8 cellular contexts compared by ENCODE assay signal in the genomic region with DNA sequence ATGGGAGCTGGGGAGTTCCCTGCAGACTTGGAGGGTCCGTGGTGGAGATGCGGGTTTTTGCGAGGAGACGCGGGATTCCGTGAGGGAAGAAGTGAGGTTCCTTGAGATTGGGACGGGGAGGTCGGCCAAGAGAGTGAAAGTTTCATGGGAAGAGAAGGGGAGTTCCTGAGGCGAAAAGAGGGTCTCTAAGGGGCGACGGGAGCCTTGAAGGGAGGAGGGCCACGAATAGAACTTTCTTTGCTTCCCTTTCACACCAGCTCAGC. TPM values are rescaled to one million over a fixed set of nuclear protein-coding genes. Genes with fewer than 3 reads are reported as not detected.
A peak's percentile ranks its signal among the peaks of the same experiment; 100 is the strongest.
DNase-seq lines count a peak whose midpoint lies in the region; ATAC-seq, FAIRE-seq and TF ChIP-seq lines count a peak whose summit lies in the region.

No MANE protein-coding gene starts in this region.

- no peak for TF ChIP-seq CTCF in CD4-positive, alpha-beta T cell (IDR thresholded peaks at IDR 0.05)
- TF ChIP-seq CTCF in OCI-LY1 (IDR thresholded peaks at IDR 0.05; ENCODE audit: low read length) = no peak
- no peak for TF ChIP-seq CTCF in H1 (IDR thresholded peaks at IDR 0.05; ENCODE audit: control extremely low read depth in 1 of 3, insufficient read depth in 1 of 3, low read depth in 1 of 3, low read length in 3 of 3)
- TF ChIP-seq CTCF in neural progenitor cell (IDR thresholded peaks at IDR 0.05) = no peak

- no peak overlapping the region; the same call in 1 of the 2 replicates for H3K18ac ChIP-seq in H1 (ENCODE audit: extremely low read depth, low read length)

- H3K36me3 ChIP-seq in OCI-LY1 (ENCODE audit: insufficient read depth, low read length) = no peaks in the 10 kb centered on the region
- no peaks in the 10 kb centered on the region for H3K36me3 ChIP-seq in H1 (ENCODE audit: control insufficient read depth in 2 of 4, insufficient read depth in 4 of 4, low read length in 3 of 4)
- no peaks in the 10 kb centered on the region for H3K36me3 ChIP-seq in neural progenitor cell

- H4K20me1 ChIP-seq in OCI-LY1 (ENCODE audit: insufficient read depth, low read length) (no peaks in the 10 kb centered on the region), H1 (replicated peaks in 1 of 2; ENCODE audit: control insufficient read depth in 1 of 2, insufficient read depth in 2 of 2, low read length in 2 of 2) (peaks cover 0 to 3% of the 10 kb centered on the region in 2 experiments), neural progenitor cell (ENCODE audit: low read depth) (no peaks in the 10 kb centered on the region)

- no peak overlapping the region for H2BK20ac ChIP-seq in H1 (ENCODE audit: low read length)

- H3K79me2 ChIP-seq in OCI-LY1 (ENCODE audit: insufficient read depth, low read length) (no peaks in the 10 kb centered on the region), H1 (ENCODE audit: control insufficient read depth in 1 of 2, insufficient read depth in 2 of 2, low read length in 2 of 2) (peaks cover 0 to 4% of the 10 kb centered on the region in 2 experiments; a peak in 1 of 4 replicates), neural progenitor cell (ENCODE audit: low read depth) (peaks cover 6% of the 10 kb centered on the region)

- H3K4me3 ChIP-seq in OCI-LY1 (ENCODE audit: low read depth, low read length, poor library complexity, severe bottlenecking) = peak overlapping the region; percentile 61
- peak overlapping the region; percentile 68 to 98 (median 76) for H3K4me3 ChIP-seq in H1 (ENCODE audit: extremely low read depth in 1 of 4, insufficient read depth in 2 of 4, low read depth in 3 of 4, low read length in 4 of 4)
- peak overlapping the region; percentile 89 for H3K4me3 ChIP-seq in neural progenitor cell

- H2AK5ac ChIP-seq in H1 (ENCODE audit: low read depth, low read length) = no peak overlapping the region

- intact Hi-C loops in CD4-positive, alpha-beta T cell (cut with DNase I, micrococcal nuclease) = loop anchor here (5.0 to 10.0 kb wide), 6 partner anchors 218 to 882 kb away; partner anchors contain the start of genes AHCY (in 1 of the 2), DYNLRB1 (in 1 of the 2), ERGIC3 (in 1 of the 2) and RALY (in 1 of the 2)

- peaks cover 3% of the 10 kb centered on the region for H3K36me3 Mint-ChIP-seq in CD4-positive, alpha-beta T cell (ENCODE audit: low read depth)
- H3K36me3 Mint-ChIP-seq in neural progenitor cell = no peaks in the 10 kb centered on the region

- H4K5ac ChIP-seq in H1 (ENCODE audit: insufficient read length, low read depth, low read length) = no peak overlapping the region

- H2AFZ ChIP-seq in OCI-LY1 (ENCODE audit: low read length) = no peak overlapping the region
- peak overlapping the region; percentile 80 for H2AFZ ChIP-seq in H1 (ENCODE audit: low read length)
- peak overlapping the region; percentile 96 for H2AFZ ChIP-seq in neural progenitor cell (replicated peaks)

- no peaks in the 10 kb centered on the region for H3K27me3 Mint-ChIP-seq in CD4-positive, alpha-beta T cell
- peaks cover 13% of the 10 kb centered on the region for H3K27me3 Mint-ChIP-seq in neural progenitor cell (ENCODE audit: insufficient read depth, low read depth)

- peak overlapping the region; percentile 81 for H3K27ac Mint-ChIP-seq in CD4-positive, alpha-beta T cell
- peak overlapping the region; percentile 32 for H3K27ac Mint-ChIP-seq in neural progenitor cell

- no peak for TF ChIP-seq RAD21 in H1 (IDR thresholded peaks at IDR 0.05 in 1 of 2, conservative IDR thresholded peaks at IDR 0.05 in 1 of 2; ENCODE audit: low read depth in 2 of 2, low read length in 2 of 2)

- H3K4me1 ChIP-seq in OCI-LY1 (ENCODE audit: insufficient read depth, low read length, severe bottlenecking) (peaks cover 25% of the 10 kb centered on the region), H1 (replicated peaks in 1 of 4; ENCODE audit: control insufficient read depth in 3 of 4, insufficient read depth in 4 of 4, low read length in 3 of 4) (peaks cover 0 to 10% (median 4%) of the 10 kb centered on the region in 4 experiments; a peak in 4 of 7 replicates), neural progenitor cell (peaks cover 6% of the 10 kb centered on the region)

- H3K4me1 Mint-ChIP-seq in CD4-positive, alpha-beta T cell (ENCODE audit: low read depth) = peaks cover 61% of the 10 kb centered on the region
- peaks cover 25% of the 10 kb centered on the region for H3K4me1 Mint-ChIP-seq in neural progenitor cell

- H4K8ac ChIP-seq in H1 (ENCODE audit: extremely low read depth, insufficient read depth, low read length) = no peak overlapping the region

- peak overlapping the region; percentile 68 for H3K4me2 ChIP-seq in OCI-LY1 (ENCODE audit: low read length)
- peak overlapping the region; percentile 36 to 85 for H3K4me2 ChIP-seq in H1 (ENCODE audit: insufficient read depth in 1 of 2, low read depth in 2 of 2, low read length in 2 of 2)
- H3K4me2 ChIP-seq in neural progenitor cell = peak overlapping the region; percentile 80

- no peak overlapping the region for H3K27ac ChIP-seq in CD4-positive, alpha-beta T cell (ENCODE audit: low read depth, low read length)
- H3K27ac ChIP-seq in OCI-LY1 (ENCODE audit: low read depth, low read length, poor library complexity, severe bottlenecking) (no peak overlapping the region), H1 (ENCODE audit: low read depth, low read length) (no peak overlapping the region), neural progenitor cell (no peak overlapping the region)

- no peak overlapping the region for H2BK120ac ChIP-seq in H1 (replicated peaks; ENCODE audit: low read depth, low read length)

- no peak for ATAC-seq in CD4-positive, alpha-beta T cell (ENCODE audit: poor library complexity)
- no peak for ATAC-seq in HG02938 (IDR thresholded peaks at IDR 0.05; ENCODE audit: unreplicated experiment)
- no peak for ATAC-seq in HG02588 (IDR thresholded peaks at IDR 0.05; ENCODE audit: unreplicated experiment)

- no peak for TF ChIP-seq POLR2A in H1 (IDR thresholded peaks at IDR 0.05; ENCODE audit: control extremely low read depth in 1 of 2, low read depth in 2 of 2, low read length in 2 of 2)

- H3K9me3 ChIP-seq in CD4-positive, alpha-beta T cell (ENCODE audit: control insufficient read depth, low read length) = no peaks in the 10 kb centered on the region
- no peaks in the 10 kb centered on the region for H3K9me3 ChIP-seq in OCI-LY1 (ENCODE audit: low read length)
- H3K9me3 ChIP-seq in H1 (ENCODE audit: insufficient read depth in 2 of 2, low read depth in 1 of 2, low read length in 1 of 2) = no peaks in the 10 kb centered on the region
- no peaks in the 10 kb centered on the region for H3K9me3 ChIP-seq in neural progenitor cell (ENCODE audit: low read depth)

- no peak overlapping the region for H2BK15ac ChIP-seq in H1 (ENCODE audit: low read length)

- H3K4me3 Mint-ChIP-seq in CD4-positive, alpha-beta T cell = peak overlapping the region; percentile 90
- peak overlapping the region; percentile 96 for H3K4me3 Mint-ChIP-seq in neural progenitor cell

- H4K91ac ChIP-seq in H1 (replicated peaks; ENCODE audit: insufficient read length, low read length) = no peak overlapping the region

- H3K9me2 ChIP-seq in OCI-LY1 (ENCODE audit: low read depth, low read length) = no peaks in the 10 kb centered on the region

- no peak overlapping the region for H2BK12ac ChIP-seq in H1 (ENCODE audit: low read depth, low read length)

- no peak for DNase-seq in CD4-positive, alpha-beta T cell
- DNase-seq in H1 (ENCODE audit: low read depth in 1 of 2, low spot score in 2 of 2) (no peak), neural progenitor cell (ENCODE audit: low spot score) (no peak), NCI-H82 (lab: John Stamatoyannopoulos, UW) (no peak), cerebellar nuclear complex (lab: John Stamatoyannopoulos, UW) (no peak)

- 6% methylated on average over 12 of the region's 12 CpGs; no CpG with 5 or more reads in 1 of the 2 experiments for WGBS in H1 (ENCODE audit: extremely low coverage in 1 of 2, insufficient coverage in 1 of 2, insufficient read length in 1 of 2, insufficient replicate concordance in 2 of 2, low coverage in 1 of 2, low lambda C conversion rate in 2 of 2, missing lambda C conversion rate in 1 of 2), 2 experiments

- H3K79me1 ChIP-seq in H1 (ENCODE audit: low read depth, low read length) = no peaks in the 10 kb centered on the region

- FAIRE-seq in H1 (lab: Jason Lieb, UNC) = no peak

- no peak overlapping the region for H3K23ac ChIP-seq in H1 (ENCODE audit: insufficient read length)

- H3K9ac ChIP-seq in OCI-LY1 (ENCODE audit: low read length) (peak overlapping the region; percentile 49; the same call in 1 of the 2 replicates), H1 (replicated peaks in 1 of 4; ENCODE audit: extremely low read depth in 1 of 4, low read depth in 3 of 4, low read length in 3 of 4) (peak overlapping the region in 2 of 4 experiments; percentile 14 to 37; a peak in 4 of 7 replicates), neural progenitor cell (peak overlapping the region; percentile 56)

- no peak overlapping the region for H3K4ac ChIP-seq in H1 (replicated peaks; ENCODE audit: insufficient read length, low read depth, low read length)

- no peaks in the 10 kb centered on the region for H3K9me3 Mint-ChIP-seq in CD4-positive, alpha-beta T cell
- no peaks in the 10 kb centered on the region for H3K9me3 Mint-ChIP-seq in neural progenitor cell

- TF ChIP-seq EP300 in H1 (IDR thresholded peaks at IDR 0.05; ENCODE audit: borderline replicate concordance in 1 of 2, low read depth in 2 of 2, low read length in 2 of 2) = no peak

- H3K23me2 ChIP-seq in H1 (ENCODE audit: low read depth, low read length) = peaks cover 13% of the 10 kb centered on the region

- no peaks in the 10 kb centered on the region for H3K27me3 ChIP-seq in CD4-positive, alpha-beta T cell (ENCODE audit: control insufficient read depth, insufficient read depth, low read length)
- no peaks in the 10 kb centered on the region for H3K27me3 ChIP-seq in OCI-LY1 (ENCODE audit: insufficient read depth, low read length)
- peaks cover 0 to 17% (median 12%) of the 10 kb centered on the region in 4 experiments; a peak in 6 of 7 replicates for H3K27me3 ChIP-seq in H1 (replicated peaks in 1 of 4; ENCODE audit: control insufficient read depth in 3 of 4, extremely low read depth in 1 of 4, insufficient read depth in 3 of 4, low read length in 3 of 4)
- peaks cover 34% of the 10 kb centered on the region for H3K27me3 ChIP-seq in neural progenitor cell

- no peak overlapping the region for H3K14ac ChIP-seq in H1 (ENCODE audit: insufficient read length)

- no peak overlapping the region for H2BK5ac ChIP-seq in H1 (ENCODE audit: low read depth, low read length)

- peak overlapping the region; percentile 17 for H3K56ac ChIP-seq in H1 (replicated peaks; ENCODE audit: insufficient read length, low read depth, low read length)

- POLR2A ChIA-PET in CD4-positive, alpha-beta T cell (lab: Charles Lee) = interaction anchor here (0.8 to 1.5 kb wide), 5 partner anchors 10 to 270 kb away, joined by 3 to 4 read pairs (median 4); partner anchors contain the start of genes EDEM2, GSS and MYH7B
- POLR2A ChIA-PET in H1 (lab: Charles Lee; ENCODE audit: partially characterized antibody) = interaction anchor here (1.0 to 1.9 kb wide), 3 partner anchors 12 to 107 kb away, joined by 3 to 6 read pairs (median 6); partner anchors contain the start of genes GSS and MYH7B

- H3F3A ChIP-seq in OCI-LY1 (ENCODE audit: insufficient read depth, low read length) (no peaks in the 10 kb centered on the region), neural progenitor cell (ENCODE audit: low read depth) (peaks cover 26% of the 10 kb centered on the region)

- CTCF ChIA-PET in CD4-positive, alpha-beta T cell (lab: Charles Lee) = interaction anchor here (0.9 to 1.5 kb wide), 2 partner anchors 27 to 79 kb away, joined by 3 to 5 read pairs; partner anchors contain the start of gene MYH7B
- CTCF ChIA-PET in H1 (lab: Charles Lee; ENCODE audit: partially characterized antibody) = interaction anchor here (1.5 to 6.6 kb wide), 5 partner anchors 12 to 125 kb away, joined by 3 to 64 read pairs (median 48); partner anchors contain the start of genes GSS and MYH7B

RNA-seq across cellular contexts. Expression of gene ACSS2, which starts 0.5 kb away (rescaled TPM):
- 10 to 100 TPM; 15.6 to 18.8 TPM for total RNA-seq in CD4-positive, alpha-beta T cell
- 17.7 and 19.9 TPM in 2 replicates for total RNA-seq in H1 (2021; fragmentation: NEBNext Ultra II Directional; extraction: Animal tissue kit (Norgen Biotek cat#: 25700))
- 23.1 and 24.2 TPM in 2 replicates for polyA plus RNA-seq in H1 (2011; rRNA removed)
- polyA plus RNA-seq in H1 (2011; cell fraction: cytosol; rRNA removed) = 26.3 TPM
- 38.7 TPM for polyA plus RNA-seq in H1 (2011; cell fraction: nucleus; rRNA removed)
- 14.4 to 21.1 TPM (median 16.5 TPM) in 4 replicates for polyA plus RNA-seq in H1 (2012, experiment 1 of 2)
- 30.7 TPM for polyA plus RNA-seq in H1 (2012, experiment 2 of 2)
- 34.9 TPM for polyA plus RNA-seq in H1 (2013, experiment 1 of 2)
- polyA plus RNA-seq in H1 (2013, experiment 2 of 2) = 35.6 TPM
- 39.1 and 51.8 TPM in 2 replicates for polyA minus RNA-seq in H1 (2011; rRNA and poly(A)+ RNA removed)
- 25.4 TPM for polyA minus RNA-seq in H1 (2011; cell fraction: cytosol; rRNA and poly(A)+ RNA removed)
- polyA minus RNA-seq in H1 (2011; cell fraction: nucleus; rRNA and poly(A)+ RNA removed) = 17.2 TPM
- 25.0 and 30.8 TPM in 2 replicates for total RNA-seq in neural progenitor cell (ENCODE audit: low replicate concordance)

RNA-seq across cellular contexts. Expression of gene GGT7, which starts 4.3 kb away (rescaled TPM):
- total RNA-seq in CD4-positive, alpha-beta T cell = 10 to 100 TPM; 32.4 to 32.6 TPM
- 24.1 and 25.5 TPM in 2 replicates for total RNA-seq in H1 (2021; fragmentation: NEBNext Ultra II Directional; extraction: Animal tissue kit (Norgen Biotek cat#: 25700))
- polyA plus RNA-seq in H1 (2011; rRNA removed) = 20.2 and 31.7 TPM in 2 replicates
- 24.9 TPM for polyA plus RNA-seq in H1 (2011; cell fraction: cytosol; rRNA removed)
- polyA plus RNA-seq in H1 (2011; cell fraction: nucleus; rRNA removed) = 101 TPM
- 19.1 to 27.2 TPM (median 23.1 TPM) in 4 replicates for polyA plus RNA-seq in H1 (2012, experiment 1 of 2)
- polyA plus RNA-seq in H1 (2012, experiment 2 of 2) = 16.7 TPM
- polyA plus RNA-seq in H1 (2013, experiment 1 of 2) = 24.4 TPM
- 22.6 TPM for polyA plus RNA-seq in H1 (2013, experiment 2 of 2)
- polyA minus RNA-seq in H1 (2011; rRNA and poly(A)+ RNA removed) = 12.1 and 13.8 TPM in 2 replicates
- 14.4 TPM for polyA minus RNA-seq in H1 (2011; cell fraction: cytosol; rRNA and poly(A)+ RNA removed)
- polyA minus RNA-seq in H1 (2011; cell fraction: nucleus; rRNA and poly(A)+ RNA removed) = 27.7 TPM
- total RNA-seq in neural progenitor cell (ENCODE audit: low replicate concordance) = 9.1 and 22.3 TPM in 2 replicates

RNA-seq across cellular contexts. Expression of gene NCOA6, which starts 51.5 kb away (rescaled TPM):
- total RNA-seq in CD4-positive, alpha-beta T cell = 10 to 100 TPM; 14.6 to 16.3 TPM
- total RNA-seq in H1 (2021; fragmentation: NEBNext Ultra II Directional; extraction: Animal tissue kit (Norgen Biotek cat#: 25700)) = 9.5 TPM in 2 replicates
- polyA plus RNA-seq in H1 (2011; rRNA removed) = 8.8 and 9.0 TPM in 2 replicates
- polyA plus RNA-seq in H1 (2011; cell fraction: cytosol; rRNA removed) = 5.9 TPM
- polyA plus RNA-seq in H1 (2011; cell fraction: nucleus; rRNA removed) = 8.7 TPM
- 8.8 to 14.8 TPM (median 11.6 TPM) in 4 replicates for polyA plus RNA-seq in H1 (2012, experiment 1 of 2)
- polyA plus RNA-seq in H1 (2012, experiment 2 of 2) = 2.8 TPM
- 5.5 TPM for polyA plus RNA-seq in H1 (2013, experiment 1 of 2)
- polyA plus RNA-seq in H1 (2013, experiment 2 of 2) = 5.6 TPM
- 10.3 and 11.1 TPM in 2 replicates for polyA minus RNA-seq in H1 (2011; rRNA and poly(A)+ RNA removed)
- 7.9 TPM for polyA minus RNA-seq in H1 (2011; cell fraction: cytosol; rRNA and poly(A)+ RNA removed)
- polyA minus RNA-seq in H1 (2011; cell fraction: nucleus; rRNA and poly(A)+ RNA removed) = 10.1 TPM
- 10.9 and 14.3 TPM in 2 replicates for total RNA-seq in neural progenitor cell (ENCODE audit: low replicate concordance)
